In genomic region chr10:17232276-17232987, GRCh38 we compare ENCODE assay signal across 8 cellular contexts. TPM values are rescaled to one million over a fixed set of nuclear protein-coding genes. Genes with fewer than 3 reads are reported as not detected.
DNase-seq lines count a peak whose midpoint lies in the region; ATAC-seq and TF ChIP-seq lines count a peak whose summit lies in the region.

No MANE protein-coding gene starts in this region.

- H3K27me3 Mint-ChIP-seq in activated naive CD8-positive, alpha-beta T cell treated with anti-CD3 and anti-CD28 coated beads, Interleukin-2, amount 50 U/mL, for 24 hours = no peaks in the 10 kb centered on the region

- H3K4me3 Mint-ChIP-seq in activated naive CD8-positive, alpha-beta T cell treated with anti-CD3 and anti-CD28 coated beads, Interleukin-2, amount 50 U/mL, for 24 hours = peak overlapping the region; percentile 94

- H3K27ac ChIP-seq in GM23248 (peak overlapping the region; percentile 100), muscle layer of colon (ENCODE audit: low read depth, low read length) (no peak overlapping the region)

- peak overlapping the region; percentile 98 for H3K4me2 ChIP-seq in GM23248 (ENCODE audit: unreplicated experiment)

- no peaks in the 10 kb centered on the region for H3K9me2 ChIP-seq in GM23248 (ENCODE audit: insufficient read depth)

- H3K9ac ChIP-seq in GM23248 = peak overlapping the region; percentile 99
- H3K9ac ChIP-seq in muscle layer of colon (ENCODE audit: low read length) = peak overlapping the region; percentile 27

- no peak overlapping the region for H2AFZ ChIP-seq in GM23248

- no peak for ATAC-seq in activated naive CD8-positive, alpha-beta T cell treated with anti-CD3 and anti-CD28 coated beads, Interleukin-2, amount 50 U/mL, for 24 hours
- ATAC-seq in GM21825 (IDR thresholded peaks at IDR 0.05; ENCODE audit: unreplicated experiment) (no peak), GM19452 (IDR thresholded peaks at IDR 0.05; ENCODE audit: unreplicated experiment) (no peak)

- H3K4me1 Mint-ChIP-seq in activated naive CD8-positive, alpha-beta T cell treated with anti-CD3 and anti-CD28 coated beads, Interleukin-2, amount 50 U/mL, for 24 hours = peaks cover 61% of the 10 kb centered on the region

- H3K9me3 ChIP-seq in GM23248 (ENCODE audit: low read depth) (no peaks in the 10 kb centered on the region), muscle layer of colon (ENCODE audit: low read length) (no peaks in the 10 kb centered on the region)

- H3K36me3 ChIP-seq in GM23248 (ENCODE audit: low read depth) (peaks cover 80% of the 10 kb centered on the region), muscle layer of colon (ENCODE audit: insufficient read depth, low read length) (peaks cover 62% of the 10 kb centered on the region)

- H3K79me2 ChIP-seq in GM23248 (ENCODE audit: insufficient read depth) = peaks cover 71% of the 10 kb centered on the region

- H3K9me3 Mint-ChIP-seq in activated naive CD8-positive, alpha-beta T cell treated with anti-CD3 and anti-CD28 coated beads, Interleukin-2, amount 50 U/mL, for 24 hours = no peaks in the 10 kb centered on the region

- TF ChIP-seq CTCF in AG10803 (conservative IDR thresholded peaks at IDR 0.05; ENCODE audit: low read length) = no peak

- H4K20me1 ChIP-seq in GM23248 (ENCODE audit: insufficient read depth) = peaks cover 35% of the 10 kb centered on the region

- peak overlapping the region; percentile 91 for H3K27ac Mint-ChIP-seq in activated naive CD8-positive, alpha-beta T cell treated with anti-CD3 and anti-CD28 coated beads, Interleukin-2, amount 50 U/mL, for 24 hours

- no peaks in the 10 kb centered on the region for H3K27me3 ChIP-seq in GM23248 (replicated peaks; ENCODE audit: insufficient read depth)
- no peaks in the 10 kb centered on the region for H3K27me3 ChIP-seq in muscle layer of colon (ENCODE audit: control insufficient read depth in 1 of 2, insufficient read depth in 2 of 2, low read length in 2 of 2)

- H3F3A ChIP-seq in GM23248 (ENCODE audit: insufficient read depth) = peaks cover 77% of the 10 kb centered on the region

- peaks cover 39% of the 10 kb centered on the region for H3K4me1 ChIP-seq in GM23248 (ENCODE audit: insufficient read depth)
- H3K4me1 ChIP-seq in muscle layer of colon (ENCODE audit: insufficient read depth, low read length) = peaks cover 41% of the 10 kb centered on the region

- H3K4me3 ChIP-seq in AG10803 (ENCODE audit: low read length) (peak overlapping the region; percentile 99), GM23248 (peak overlapping the region; percentile 86), muscle layer of colon (ENCODE audit: low read depth in 1 of 2, low read length in 2 of 2) (peak overlapping the region in 1 of 2 donors; percentile 90)

- in situ Hi-C loops in GM23248 (cut with MboI) = no loop called here

- DNase-seq in AG10803 (ENCODE audit: low read depth) (no peak), GM23248 (peak; percentile 73), SHP77 treated with DMSO at 0.1 percent for 48 hours (lab: John Stamatoyannopoulos, UW) (no peak)
- no peak for DNase-seq in activated naive CD8-positive, alpha-beta T cell treated with anti-CD3 and anti-CD28 coated beads, Interleukin-2, amount 50 U/mL, for 24 hours
- DNase-seq in stimulated activated CD4-positive, alpha-beta T cell treated with anti-CD3 and anti-CD28 coated beads, Interleukin-15, amount 100 ng/mL, for 24 hours = no peak

- peaks cover 69% of the 10 kb centered on the region for H3K36me3 Mint-ChIP-seq in activated naive CD8-positive, alpha-beta T cell treated with anti-CD3 and anti-CD28 coated beads, Interleukin-2, amount 50 U/mL, for 24 hours (ENCODE audit: low read depth)

- WGBS in GM23248 (ENCODE audit: low coverage in 1 of 2, low lambda C conversion rate in 2 of 2, missing lambda C conversion rate in 2 of 2), 2 experiments = 0 to 1% methylated on average over 3 of the region's 3 CpGs

RNA-seq across cellular contexts. Expression of gene VIM, which starts 4.4 kb away (rescaled TPM):
- total RNA-seq in GM23248 (2014; rRNA removed; shearing (Covaris generic)) = 10,031 and 10,466 TPM in 2 replicates
- polyA plus RNA-seq in GM23248 (2016; fragmentation: Nextera tagmentation; extraction: Ambion mirVana) = 3,784 and 3,823 TPM in 2 replicates

RNA-seq across cellular contexts. Expression of gene TRDMT1, which starts 31.0 kb away (rescaled TPM):
- total RNA-seq in GM23248 (2014; rRNA removed; shearing (Covaris generic)) = 4.4 and 13.0 TPM in 2 replicates
- 4.3 and 7.2 TPM in 2 replicates for polyA plus RNA-seq in GM23248 (2016; fragmentation: Nextera tagmentation; extraction: Ambion mirVana)
